17 cellular contexts compared by ENCODE assay signal in the genomic region with DNA sequence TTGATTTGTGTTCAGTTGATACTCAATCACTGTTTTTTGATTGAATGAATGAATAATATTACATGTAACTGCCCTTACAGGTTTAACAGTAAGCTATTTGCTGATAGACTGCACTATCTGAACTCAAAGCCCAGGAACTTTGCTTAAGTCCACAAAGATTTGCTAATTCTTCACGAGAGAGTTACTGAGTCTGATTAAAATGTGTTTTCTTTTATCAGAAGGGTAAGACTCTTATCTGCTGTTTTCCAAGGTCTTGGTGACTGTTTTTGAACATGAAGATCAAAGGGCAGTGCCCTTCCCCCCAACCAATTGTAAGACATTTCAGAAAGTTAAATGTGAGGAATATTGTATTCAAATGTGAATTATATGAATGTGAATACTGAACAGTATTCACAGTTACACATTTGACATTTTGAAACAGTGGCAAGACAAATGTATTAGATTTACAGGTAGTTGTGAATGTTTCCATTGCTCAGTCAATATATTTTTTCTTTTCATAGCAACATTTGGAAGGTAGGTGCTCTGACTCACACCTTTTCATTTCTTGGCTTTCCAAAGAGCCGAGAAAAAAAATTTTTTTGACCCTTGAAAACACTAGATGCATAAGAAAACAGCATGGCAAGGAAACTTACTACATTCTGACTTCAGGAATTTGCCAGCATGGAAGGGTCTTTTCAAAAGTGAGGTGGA.
DNase-seq lines count a peak whose midpoint lies in the region; ATAC-seq, FAIRE-seq and TF ChIP-seq lines count a peak whose summit lies in the region.
"Had no signal": no experiment of that assay in that cellular context is flagged by ENCODE, and none has a peak within 500 bp of the region (broad histone marks: within the 10 kb centered on the region; RNA-seq: fewer than 3 reads in every experiment).

No MANE protein-coding gene starts in this region.

- no peak overlapping the region for H3K9ac ChIP-seq in PC-3 (ENCODE audit: low read length)
- H3K9ac ChIP-seq: BLaER1 treated with 17β-estradiol and CSF1 and Interleukin-3, amounts not matched to agents 10 nM and 100 nM had no signal

- H3K4me2 ChIP-seq in A549 (0 out of 3 replicates have a peak overlapping the region, but pooled peaks have one; percentile 8), PC-3 (ENCODE audit: low read length) (no peak overlapping the region)
- H3K4me2 ChIP-seq: BLaER1 treated with 17β-estradiol and CSF1 and Interleukin-3, amounts not matched to agents 10 nM and 100 nM; GM23338 had no signal

- H3K4me1 Mint-ChIP-seq in nephron progenitor cell = peaks cover 9% of the 10 kb centered on the region
- peaks cover 6% of the 10 kb centered on the region for H3K4me1 Mint-ChIP-seq in type B pancreatic cell (ENCODE audit: unreplicated experiment)
- H3K4me1 Mint-ChIP-seq: CD4-positive, CD25-positive, alpha-beta regulatory T cell had no signal

- no TSS peak for BruUV-seq in PC-3 (replicated peaks; lab: Mats Ljungman, UMichigan)

- no peaks in the 10 kb centered on the region for H3K9me2 ChIP-seq in PC-3 (replicated peaks; ENCODE audit: low read length)

- H3K9me3 Mint-ChIP-seq in nephron progenitor cell = peaks cover 45% of the 10 kb centered on the region
- H3K9me3 Mint-ChIP-seq in type B pancreatic cell = peaks cover 5% of the 10 kb centered on the region

- intact Hi-C loops in PC-3 (cut with micrococcal nuclease) = no loop called here

- H3K27ac Mint-ChIP-seq in nephron progenitor cell (peak overlapping the region; percentile 0), type B pancreatic cell (no peak overlapping the region)
- H3K27ac Mint-ChIP-seq: GM23338 had no signal

- H3K4me3 Mint-ChIP-seq in nephron progenitor cell (no peak overlapping the region), type B pancreatic cell (no peak overlapping the region)
- H3K4me3 Mint-ChIP-seq: CD4-positive, CD25-positive, alpha-beta regulatory T cell; GM23338 had no signal

- TF ChIP-seq EP300 in A549 (IDR thresholded peaks at IDR 0.05) = no peak

- POLR2A ChIA-PET in A549 (lab: Yijun Ruan, JAX) (no interaction called here), PC-3 (lab: Charles Lee; ENCODE audit: unreplicated experiment) (no interaction called here)

- FAIRE-seq in A549 (lab: Jason Lieb, UNC) (peak; percentile 39), bronchial epithelial cell (lab: Jason Lieb, UNC) (no peak)
- FAIRE-seq: GM12878, GM18507 had no signal

- TF ChIP-seq RAD21 in A549 (conservative IDR thresholded peaks at IDR 0.05 in 1 of 2, IDR thresholded peaks at IDR 0.05 in 1 of 2) = no peak

- CTCF ChIA-PET in A549 (lab: Yijun Ruan, JAX) (no interaction called here), PC-3 (lab: Charles Lee) (no interaction called here)

- TF ChIP-seq POLR2A in A549 (IDR thresholded peaks at IDR 0.05; ENCODE audit: low read length) = no peak

- no peak overlapping the region for H3K4me3 ChIP-seq in A549
- no peak overlapping the region for H3K4me3 ChIP-seq in PC-3 (ENCODE audit: low read length)
- H3K4me3 ChIP-seq in bronchial epithelial cell (ENCODE audit: low read depth, low read length) = no peak overlapping the region
- H3K4me3 ChIP-seq: BLaER1 treated with 17β-estradiol and CSF1 and Interleukin-3, amounts not matched to agents 10 nM and 100 nM; GM12878; GM23338 had no signal

- WGBS in A549 (ENCODE audit: missing lambda C conversion rate) = 51% methylated on average over 2 of the region's 2 CpGs

- DNase-seq in A549 (ENCODE audit: low read depth in 1 of 2, low spot score in 1 of 2) (no peak), PC-3 (no peak), bronchial epithelial cell (ENCODE audit: low read depth) (peak; percentile 5), nephron progenitor cell (no peak), NCI-H1092 (lab: John Stamatoyannopoulos, UW) (no peak), type B pancreatic cell (ENCODE audit: extremely low spot score, unreplicated experiment) (no peak)
- no peak for DNase-seq in activated T-cell treated with anti-CD3 and anti-CD28 coated beads, Interleukin-2, amount 50 U/mL, for 1 hour
- DNase-seq: AML-193; CD4-positive, CD25-positive, alpha-beta regulatory T cell; DMS79; H7 had no signal

- H3K27me3 Mint-ChIP-seq in nephron progenitor cell (ENCODE audit: low read depth, poor library complexity) (no peaks in the 10 kb centered on the region), type B pancreatic cell (no peaks in the 10 kb centered on the region)
- H3K27me3 Mint-ChIP-seq: CD4-positive, CD25-positive, alpha-beta regulatory T cell had no signal

- H2AFZ ChIP-seq in PC-3 (ENCODE audit: low read length) = peak overlapping the region; percentile 6; the same call in 1 of the 2 replicates
- H2AFZ ChIP-seq: GM23338 had no signal

- H3K9me3 ChIP-seq in A549 (0 out of 3 replicates have a peak, but pooled peaks cover 5% of the 10 kb centered on the region), PC-3 (ENCODE audit: low read length) (no peaks in the 10 kb centered on the region)

- no peaks in the 10 kb centered on the region for H3K36me3 ChIP-seq in PC-3 (ENCODE audit: low read depth, low read length)
- no peaks in the 10 kb centered on the region for H3K36me3 ChIP-seq in bronchial epithelial cell (ENCODE audit: control insufficient read depth, insufficient read depth, low read length)

- H3K36me3 Mint-ChIP-seq in nephron progenitor cell (ENCODE audit: low read depth) (peaks cover 22% of the 10 kb centered on the region), type B pancreatic cell (no peaks in the 10 kb centered on the region)
- H3K36me3 Mint-ChIP-seq: CD4-positive, CD25-positive, alpha-beta regulatory T cell had no signal

- TF ChIP-seq CTCF in A549 (IDR thresholded peaks at IDR 0.05) (no peak), PC-3 (conservative IDR thresholded peaks at IDR 0.05; ENCODE audit: low read depth, low read length) (no peak), bronchial epithelial cell (IDR thresholded peaks at IDR 0.05; ENCODE audit: insufficient read depth, low read length, severe bottlenecking) (no peak), nephron progenitor cell (IDR thresholded peaks at IDR 0.05) (no peak), type B pancreatic cell (conservative IDR thresholded peaks at IDR 0.05) (no peak)

- no peaks in the 10 kb centered on the region for H4K20me1 ChIP-seq in PC-3 (ENCODE audit: low read length)
- H4K20me1 ChIP-seq: BLaER1 treated with 17β-estradiol and CSF1 and Interleukin-3, amounts not matched to agents 10 nM and 100 nM had no signal

- peaks cover 22% of the 10 kb centered on the region; the same call in 2 of the 3 replicates for H3K4me1 ChIP-seq in A549
- H3K4me1 ChIP-seq in PC-3 (ENCODE audit: insufficient read depth, low read length) = peaks cover 10% of the 10 kb centered on the region

- ATAC-seq in A549 (no peak), PC-3 (no peak), GM18858 (IDR thresholded peaks at IDR 0.05; ENCODE audit: unreplicated experiment) (no peak)
- ATAC-seq: GM12878, GM23338 had no signal

- H3K27ac ChIP-seq in A549 (no peak overlapping the region), PC-3 (ENCODE audit: low read length) (no peak overlapping the region)
- H3K27ac ChIP-seq: 22Rv1; BLaER1 treated with 17β-estradiol and CSF1 and Interleukin-3, amounts not matched to agents 10 nM and 100 nM had no signal

- no peaks in the 10 kb centered on the region for H3K79me2 ChIP-seq in PC-3 (ENCODE audit: low read length)

- H3K27me3 ChIP-seq in PC-3 (ENCODE audit: low read length) (no peaks in the 10 kb centered on the region), bronchial epithelial cell (ENCODE audit: control insufficient read depth, insufficient read depth, low read length) (no peaks in the 10 kb centered on the region)
- H3K27me3 ChIP-seq: BLaER1 treated with 17β-estradiol and CSF1 and Interleukin-3, amounts not matched to agents 10 nM and 100 nM had no signal

- H3F3A ChIP-seq in PC-3 (ENCODE audit: low read length, unreplicated experiment) = no peaks in the 10 kb centered on the region

TF ChIP-seq in A549, 52 proteins besides CTCF, POLR2A, EP300 and RAD21 (continues in another document):
- TF ChIP-seq NR3C1 (IDR thresholded peaks at IDR 0.05) = no peak
- TF ChIP-seq, protein P1, sequence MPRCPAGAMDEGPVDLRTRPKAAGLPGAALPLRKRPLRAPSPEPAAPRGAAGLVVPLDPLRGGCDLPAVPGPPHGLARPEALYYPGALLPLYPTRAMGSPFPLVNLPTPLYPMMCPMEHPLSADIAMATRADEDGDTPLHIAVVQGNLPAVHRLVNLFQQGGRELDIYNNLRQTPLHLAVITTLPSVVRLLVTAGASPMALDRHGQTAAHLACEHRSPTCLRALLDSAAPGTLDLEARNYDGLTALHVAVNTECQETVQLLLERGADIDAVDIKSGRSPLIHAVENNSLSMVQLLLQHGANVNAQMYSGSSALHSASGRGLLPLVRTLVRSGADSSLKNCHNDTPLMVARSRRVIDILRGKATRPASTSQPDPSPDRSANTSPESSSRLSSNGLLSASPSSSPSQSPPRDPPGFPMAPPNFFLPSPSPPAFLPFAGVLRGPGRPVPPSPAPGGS (IDR thresholded peaks at IDR 0.05) = no peak
- TF ChIP-seq MAZ (IDR thresholded peaks at IDR 0.05; ENCODE audit: borderline replicate concordance, low read depth, low read length) = no peak
- no peak for TF ChIP-seq HMGXB4 (CRISPR knock-in tag; IDR thresholded peaks at IDR 0.05; ENCODE audit: borderline replicate concordance)
- TF ChIP-seq CHD4 (IDR thresholded peaks at IDR 0.05; ENCODE audit: borderline replicate concordance) = no peak
- no peak for TF ChIP-seq NPAS2 (CRISPR knock-in tag; IDR thresholded peaks at IDR 0.05; ENCODE audit: borderline replicate concordance)
- TF ChIP-seq E2F6 (IDR thresholded peaks at IDR 0.05; ENCODE audit: borderline replicate concordance, low read depth) = no peak
- TF ChIP-seq KDM1A (IDR thresholded peaks at IDR 0.05; ENCODE audit: low read depth) = no peak
- TF ChIP-seq RCOR1 (IDR thresholded peaks at IDR 0.05; ENCODE audit: low read depth, low read length) = no peak
- no peak for TF ChIP-seq RARB (CRISPR knock-in tag; IDR thresholded peaks at IDR 0.05)
